ENCODE assay signal across 2 cellular contexts in genomic region chr11:18643034-18643433, GRCh38. TPM values are rescaled to one million over a fixed set of nuclear protein-coding genes. Genes with fewer than 3 reads are reported as not detected.
"Had no signal": no experiment of that assay in that cellular context is flagged by ENCODE, and none has a peak within 500 bp of the region (broad histone marks: within the 10 kb centered on the region; RNA-seq: fewer than 3 reads in every experiment).

No MANE protein-coding gene starts in this region.

RNA-seq across cellular contexts. Expression of gene MISFA, which starts 43.4 kb away (rescaled TPM):
- total RNA-seq: body of pancreas, glomerular endothelial cell had no signal
